Comparison of ENCODE assay signal across 8 cellular contexts in the genomic region with DNA sequence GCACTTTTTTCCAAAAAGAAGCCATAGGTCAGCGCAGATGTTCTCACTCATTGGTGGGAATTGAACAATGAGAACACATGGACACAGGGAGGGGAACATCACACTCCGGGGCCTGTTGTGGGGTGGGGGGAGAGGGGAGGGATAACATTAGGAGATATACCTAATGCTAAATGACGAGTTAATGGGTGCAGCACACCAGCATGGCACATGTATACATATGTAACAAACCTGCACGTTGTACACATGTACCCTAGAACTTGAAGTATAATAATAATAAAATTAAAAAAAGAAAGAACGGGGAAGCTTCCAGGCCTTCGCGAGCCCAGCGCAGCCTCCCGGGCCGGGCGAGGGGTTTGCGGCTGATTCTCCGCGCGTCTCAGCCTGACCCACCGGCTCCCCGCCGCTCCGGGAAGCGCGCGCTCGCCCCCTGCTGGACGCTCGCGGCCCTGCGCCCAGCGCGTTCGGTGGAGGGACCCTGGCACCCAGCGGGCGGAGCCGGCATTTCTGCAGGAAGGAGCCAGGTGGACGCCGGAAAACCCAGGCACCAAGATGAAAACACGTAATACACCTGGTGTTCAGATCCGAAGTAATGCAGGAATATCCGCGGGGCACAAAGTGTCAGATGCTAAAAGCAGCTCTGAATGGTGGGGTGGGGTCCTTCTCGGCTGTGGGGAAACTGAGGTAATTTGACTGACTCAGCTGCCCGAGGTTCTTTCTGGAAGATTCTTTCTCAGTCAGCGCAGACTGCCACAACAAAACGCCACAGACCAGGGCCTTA.
DNase-seq lines count a peak whose midpoint lies in the region; TF ChIP-seq lines count a peak whose summit lies in the region.
"Not testable (repeated sequence)": the region's sequence is repeated elsewhere in the genome, so short reads cannot be mapped to it uniquely, and the experiment has no call there.

No MANE protein-coding gene starts in this region.

- H3K4me2 ChIP-seq in GM23248 (ENCODE audit: unreplicated experiment); SU-DHL-6 (ENCODE audit: low read depth, low read length, poor library complexity, severe bottlenecking): not testable (repeated sequence)

- peak; percentile 85 for TF ChIP-seq CTCF in BJ (IDR thresholded peaks at IDR 0.05; ENCODE audit: insufficient read depth, low read depth, low read length)
- TF ChIP-seq CTCF in SU-DHL-6 (IDR thresholded peaks at IDR 0.05; ENCODE audit: insufficient read depth, low read length, poor library complexity, severe bottlenecking): peak; percentile 86

- not testable (repeated sequence) for H4K20me1 ChIP-seq in GM23248 (ENCODE audit: insufficient read depth); SU-DHL-6 (ENCODE audit: low read depth, low read length)

- not testable (repeated sequence) for H3K27ac ChIP-seq in GM23248; SU-DHL-6 (ENCODE audit: low read depth, low read length)

- DNase-seq in BJ (ENCODE audit: low read depth): not testable (repeated sequence)
- peak; percentile 75 for DNase-seq in GM23248
- DNase-seq in NCI-H1930 (lab: John Stamatoyannopoulos, UW): peak; percentile 11 to 58
- peak; percentile 87 for DNase-seq in activated effector memory CD4-positive, alpha-beta T cell treated with anti-CD3 and anti-CD28 coated beads, Interleukin-2, amount 50 U/mL, for 16 hours
- DNase-seq in fibroblast of gingiva (ENCODE audit: low read depth): peak; percentile 8
- DNase-seq in midbrain (lab: John Stamatoyannopoulos, UW): peak; percentile 59
- peak; percentile 22 to 65 (median 53) for DNase-seq in stimulated activated CD4-positive, alpha-beta T cell treated with anti-CD3 and anti-CD28 coated beads, TNF-alpha, amount 100 ng/mL, for 24 hours (ENCODE audit: low read depth in 3 of 3)

- not testable (repeated sequence) for H3F3A ChIP-seq in GM23248 (ENCODE audit: insufficient read depth); SU-DHL-6 (ENCODE audit: insufficient read depth)

- not testable (repeated sequence) for H3K79me2 ChIP-seq in GM23248 (ENCODE audit: insufficient read depth); SU-DHL-6 (ENCODE audit: insufficient read depth, low read length)

- H3K4me3 ChIP-seq in BJ (ENCODE audit: low read depth, low read length); GM23248; SU-DHL-6 (ENCODE audit: insufficient read depth, low read length, poor library complexity, severe bottlenecking): not testable (repeated sequence)

- H3K9ac ChIP-seq in GM23248; SU-DHL-6 (ENCODE audit: low read length): not testable (repeated sequence)

- H3K9me3 ChIP-seq in GM23248 (ENCODE audit: low read depth); SU-DHL-6 (ENCODE audit: insufficient read depth, low read length): not testable (repeated sequence)

- in situ Hi-C loops in GM23248 (cut with MboI): not testable (repeated sequence)

- H3K27me3 ChIP-seq in BJ (ENCODE audit: control insufficient read depth, insufficient read depth, low read length); GM23248 (replicated peaks; ENCODE audit: insufficient read depth); SU-DHL-6 (ENCODE audit: low read length): not testable (repeated sequence)

- H2AFZ ChIP-seq in GM23248; SU-DHL-6 (ENCODE audit: low read depth, low read length, severe bottlenecking): not testable (repeated sequence)

- H3K36me3 ChIP-seq in BJ (ENCODE audit: control insufficient read depth, insufficient read depth, low read length); GM23248 (ENCODE audit: low read depth); SU-DHL-6 (ENCODE audit: low read length): not testable (repeated sequence)

- 10 to 12% methylated on average over 35 to 42 of the region's 43 CpGs for WGBS in GM23248 (ENCODE audit: low coverage in 1 of 2, low lambda C conversion rate in 2 of 2, missing lambda C conversion rate in 2 of 2), 2 experiments

- H3K4me1 ChIP-seq in GM23248 (ENCODE audit: insufficient read depth): not testable (repeated sequence)

- POLR2A ChIA-PET in BJ (lab: Charles Lee): not testable (repeated sequence)

- CTCF ChIA-PET in BJ (lab: Yijun Ruan, JAX): interaction anchor here (0.8 to 3.3 kb wide), 13 partner anchors 8 to 970 kb away, joined by 3 to 33 read pairs (median 4); no protein-coding TSS in a partner anchor

- not testable (repeated sequence) for H3K9me2 ChIP-seq in GM23248 (ENCODE audit: insufficient read depth); SU-DHL-6 (replicated peaks; ENCODE audit: insufficient read depth, low read length)
